Comparison of ENCODE assay signal across 18 cellular contexts in the genomic region with DNA sequence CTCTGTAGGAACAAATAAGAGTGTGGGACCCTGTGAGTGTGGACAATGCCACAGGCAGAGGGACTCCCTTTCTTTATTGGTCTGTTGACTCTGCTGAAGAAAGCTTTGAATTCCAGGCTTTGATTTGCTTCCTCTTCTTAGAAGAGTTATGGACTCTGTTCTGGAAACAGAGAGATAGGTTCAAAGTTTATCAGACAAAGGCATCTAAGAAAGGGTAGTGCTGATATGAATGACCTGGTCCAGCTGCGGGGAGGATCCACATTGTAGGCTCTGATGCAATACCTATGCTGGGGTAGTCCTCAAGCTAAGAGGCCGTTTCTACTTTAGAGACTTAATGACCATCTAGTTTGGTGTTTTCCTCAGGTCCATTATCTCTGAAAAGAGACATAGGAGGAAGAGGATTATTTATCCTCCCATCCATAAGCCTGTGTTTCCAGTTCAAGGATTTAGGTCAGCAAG. TPM values are rescaled to one million over a fixed set of nuclear protein-coding genes. Genes with fewer than 3 reads are reported as not detected.
A peak's percentile ranks its signal among the peaks of the same experiment; 100 is the strongest.
DNase-seq lines count a peak whose midpoint lies in the region; ATAC-seq and TF ChIP-seq lines count a peak whose summit lies in the region.
"Had no signal": no experiment of that assay in that cellular context is flagged by ENCODE, and none has a peak within 500 bp of the region (broad histone marks: within the 10 kb centered on the region; RNA-seq: fewer than 3 reads in every experiment).

No MANE protein-coding gene starts in this region.

- DNase-seq in Caco-2, result peak; percentile 81 to 84
- no peak for DNase-seq in Panc1 (ENCODE audit: low read depth, low spot score)
- no peak for DNase-seq in memory B cell (ENCODE audit: low spot score in 2 of 2)
- no peak for DNase-seq in glutamatergic neuron
- no peak for DNase-seq in CD8-positive, alpha-beta memory T cell
- DNase-seq: activated naive CD4-positive, alpha-beta T cell; cortex of kidney; foreskin keratinocyte; HCEC 1CT; NCI-H1417 treated with DMSO at 0.1 percent for 48 hours; NCI-H526 treated with DMSO at 0.1 percent for 48 hours; ovary; stimulated activated CD4-positive, alpha-beta T cell treated with anti-CD3 and anti-CD28 coated beads, Interleukin-4, amount 100 ng/mL, for 4 hours; T-helper 9 cell had no signal

- H3K27ac Mint-ChIP-seq in Caco-2 (ENCODE audit: unreplicated experiment) (peak overlapping the region; percentile 78), memory B cell (no peak overlapping the region), glutamatergic neuron (ENCODE audit: unreplicated experiment) (no peak overlapping the region)
- H3K27ac Mint-ChIP-seq in CD8-positive, alpha-beta memory T cell, result no peak overlapping the region

- CTCF ChIA-PET in Caco-2 (lab: Charles Lee), result interaction anchor here (0.8 to 2.8 kb wide), 4 partner anchors 13 to 272 kb away, joined by 4 to 20 read pairs (median 8); a partner anchor contains a TSS
- CTCF ChIA-PET in Panc1 (lab: Charles Lee), result interaction anchor here (0.6 kb wide), 1 partner anchor 22 kb away, joined by 3 read pairs; no protein-coding TSS in a partner anchor
- CTCF ChIA-PET in CD8-positive, alpha-beta memory T cell (lab: Charles Lee), result no interaction called here

- intact Hi-C loops in Caco-2 (cut with micrococcal nuclease; ENCODE audit: unreplicated experiment) (loop anchor here (1.0 kb wide), 3 partner anchors 9 to 31 kb away; a partner anchor contains a TSS), Panc1 (cut with micrococcal nuclease; ENCODE audit: unreplicated experiment) (no loop called here)

- no peaks in the 10 kb centered on the region for H3K9me3 Mint-ChIP-seq in Caco-2 (ENCODE audit: unreplicated experiment)
- H3K9me3 Mint-ChIP-seq in memory B cell, result no peaks in the 10 kb centered on the region
- peaks cover 2% of the 10 kb centered on the region for H3K9me3 Mint-ChIP-seq in glutamatergic neuron (ENCODE audit: unreplicated experiment)
- H3K9me3 Mint-ChIP-seq in CD8-positive, alpha-beta memory T cell, result no peaks in the 10 kb centered on the region

- H3K27me3 Mint-ChIP-seq in Caco-2 (ENCODE audit: insufficient read depth, unreplicated experiment) (no peaks in the 10 kb centered on the region), memory B cell (no peaks in the 10 kb centered on the region), glutamatergic neuron (ENCODE audit: unreplicated experiment) (peaks cover 7% of the 10 kb centered on the region)
- H3K27me3 Mint-ChIP-seq in CD8-positive, alpha-beta memory T cell, result peaks cover 0 to 2% of the 10 kb centered on the region in 2 donors

- peaks cover 59% of the 10 kb centered on the region for H3K4me1 Mint-ChIP-seq in Caco-2 (ENCODE audit: low read depth, unreplicated experiment)
- H3K4me1 Mint-ChIP-seq in memory B cell, result peaks cover 13% of the 10 kb centered on the region
- H3K4me1 Mint-ChIP-seq in glutamatergic neuron (ENCODE audit: low read depth, unreplicated experiment), result peaks cover 5% of the 10 kb centered on the region
- peaks cover 17 to 25% (median 19%) of the 10 kb centered on the region in 3 donors for H3K4me1 Mint-ChIP-seq in CD8-positive, alpha-beta memory T cell

- ATAC-seq in Panc1 (no peak), memory B cell (ENCODE audit: low read depth) (no peak)
- no peak for ATAC-seq in activated CD4-positive, CD25-positive, alpha-beta regulatory T cell treated with anti-CD3 and anti-CD28 coated beads, Interleukin-2, amount 50 U/mL, for 24 hours
- ATAC-seq: foreskin keratinocyte, left lobe of liver had no signal

- TF ChIP-seq CTCF in Caco-2 (IDR thresholded peaks at IDR 0.05; ENCODE audit: insufficient read depth in 1 of 2, low read depth in 1 of 2, low read length in 1 of 2, severe bottlenecking in 1 of 2, unreplicated experiment in 1 of 2) (no peak), Panc1 (IDR thresholded peaks at IDR 0.05) (no peak), glutamatergic neuron (IDR thresholded peaks at IDR 0.05; ENCODE audit: partially characterized antibody, unreplicated experiment) (no peak)

- H3K36me3 Mint-ChIP-seq in Caco-2 (ENCODE audit: insufficient read depth, unreplicated experiment) (peaks cover 36% of the 10 kb centered on the region), memory B cell (peaks cover 2% of the 10 kb centered on the region), glutamatergic neuron (ENCODE audit: unreplicated experiment) (no peaks in the 10 kb centered on the region)
- H3K36me3 Mint-ChIP-seq in CD8-positive, alpha-beta memory T cell, result peaks cover 2 to 5% (median 3%) of the 10 kb centered on the region in 3 donors

- H3K27ac ChIP-seq in Panc1 (ENCODE audit: low read length), result no peak overlapping the region
- H3K27ac ChIP-seq in CD8-positive, alpha-beta memory T cell (ENCODE audit: low read depth, low read length), result no peak overlapping the region
- H3K27ac ChIP-seq: foreskin keratinocyte, ovary, SK-N-MC, thoracic aorta had no signal

- H3K4me3 ChIP-seq in Caco-2 (ENCODE audit: low read depth, low read length), result no peak overlapping the region
- H3K4me3 ChIP-seq in Panc1 (ENCODE audit: low read depth in 2 of 2, low read length in 2 of 2), result no peak overlapping the region
- no peak overlapping the region for H3K4me3 ChIP-seq in CD8-positive, alpha-beta memory T cell (ENCODE audit: low read length)
- H3K4me3 ChIP-seq: ovary, SK-N-MC, thoracic aorta had no signal

- BruUV-seq in Caco-2 (replicated peaks; lab: Mats Ljungman, UMichigan), result TSS peak; percentile 22
- BruUV-seq in Panc1 (replicated peaks; lab: Mats Ljungman, UMichigan), result TSS peak; percentile 74

- H3K4me3 Mint-ChIP-seq in Caco-2 (ENCODE audit: unreplicated experiment), result peak overlapping the region; percentile 93
- peak overlapping the region; percentile 0 for H3K4me3 Mint-ChIP-seq in memory B cell
- H3K4me3 Mint-ChIP-seq in glutamatergic neuron (ENCODE audit: unreplicated experiment), result no peak overlapping the region
- peak overlapping the region in 2 of 7 donors; percentile 13 to 79 for H3K4me3 Mint-ChIP-seq in CD8-positive, alpha-beta memory T cell

- POLR2A ChIA-PET in Caco-2 (lab: Charles Lee), result interaction anchor here (1.0 to 1.6 kb wide), 7 partner anchors 12 to 192 kb away, joined by 3 to 8 read pairs (median 4); a partner anchor contains a TSS
- POLR2A ChIA-PET in Panc1 (lab: Charles Lee), result no interaction called here
- POLR2A ChIA-PET in CD8-positive, alpha-beta memory T cell (lab: Charles Lee), result no interaction called here

- in situ Hi-C loops in Panc1 (cut with HindIII; ENCODE audit: low pct_unique_long_range_greater_than_20kb, low sequenced_read_pairs), result no loop called here

- H3K27me3 ChIP-seq in Caco-2 (replicated peaks; ENCODE audit: control insufficient read depth, insufficient read depth, low read length) (no peaks in the 10 kb centered on the region), Panc1 (ENCODE audit: control insufficient read depth, insufficient read depth, low read length) (no peaks in the 10 kb centered on the region)
- H3K27me3 ChIP-seq in CD8-positive, alpha-beta memory T cell (ENCODE audit: insufficient read depth, low read length, poor library complexity, severe bottlenecking), result no peaks in the 10 kb centered on the region
- H3K27me3 ChIP-seq: foreskin keratinocyte, ovary had no signal

- no peaks in the 10 kb centered on the region for H3K9me3 ChIP-seq in Caco-2
- H3K9me3 ChIP-seq in Panc1 (ENCODE audit: control insufficient read depth, insufficient read depth, low read depth, low read length), result no peaks in the 10 kb centered on the region
- no peaks in the 10 kb centered on the region for H3K9me3 ChIP-seq in CD8-positive, alpha-beta memory T cell (ENCODE audit: low read length)
- H3K9me3 ChIP-seq: ovary, thoracic aorta had no signal

- H3K36me3 ChIP-seq in Caco-2 (ENCODE audit: control insufficient read depth, insufficient read depth, low read length) (peaks cover 1% of the 10 kb centered on the region; the same call in 1 of the 2 replicates), Panc1 (ENCODE audit: control insufficient read depth, insufficient read depth, low read length) (no peaks in the 10 kb centered on the region)
- no peaks in the 10 kb centered on the region for H3K36me3 ChIP-seq in CD8-positive, alpha-beta memory T cell (ENCODE audit: insufficient read depth, low read length)
- H3K36me3 ChIP-seq: ovary, thoracic aorta had no signal

- H3K4me1 ChIP-seq in Caco-2 (peaks cover 77% of the 10 kb centered on the region), Panc1 (ENCODE audit: control insufficient read depth, insufficient read depth, low read length) (peaks cover 5% of the 10 kb centered on the region; the same call in 1 of the 2 replicates)
- peaks cover 11% of the 10 kb centered on the region for H3K4me1 ChIP-seq in CD8-positive, alpha-beta memory T cell (ENCODE audit: insufficient read depth, low read length)
- H3K4me1 ChIP-seq: foreskin keratinocyte had no signal

RNA-seq across cellular contexts. Expression of a gene that starts 10.7 kb away (rescaled TPM):
- total RNA-seq in Caco-2 (2022), result 15.6 and 15.7 TPM in 2 replicates
- total RNA-seq in Panc1 (2021; ENCODE audit: unreplicated experiment), result 6.9 TPM
- polyA plus RNA-seq in Panc1 (2012; ENCODE audit: insufficient read length), result 3.0 TPM
- total RNA-seq in glutamatergic neuron (ENCODE audit: unreplicated experiment), result 24.1 TPM
- total RNA-seq in CD8-positive, alpha-beta memory T cell, result 10 to 100 TPM; 11.0 to 11.6 TPM
- polyA plus RNA-seq in CD8-positive, alpha-beta memory T cell, result 0.86 TPM

RNA-seq across cellular contexts. Expression of a gene that starts 13.1 kb away (rescaled TPM):
- 37.9 and 40.8 TPM in 2 replicates for total RNA-seq in Caco-2 (2022)
- total RNA-seq in Panc1 (2021; ENCODE audit: unreplicated experiment), result 20.7 TPM
- polyA plus RNA-seq in Panc1 (2012; ENCODE audit: insufficient read length), result 25.3 TPM
- total RNA-seq in glutamatergic neuron (ENCODE audit: unreplicated experiment), result 23.9 TPM
- 1 to 10 TPM; 2.3 to 2.5 TPM for total RNA-seq in CD8-positive, alpha-beta memory T cell
- polyA plus RNA-seq in CD8-positive, alpha-beta memory T cell, result 0.90 TPM

RNA-seq across cellular contexts. Expression of a gene that starts 31.6 kb away (rescaled TPM):
- total RNA-seq in Caco-2 (2022) (50.2 and 60.4 TPM in 2 replicates), Panc1 (2021; ENCODE audit: unreplicated experiment) (46.4 TPM), glutamatergic neuron (ENCODE audit: unreplicated experiment) (29.8 TPM)
- polyA plus RNA-seq in Panc1 (2012; ENCODE audit: insufficient read length), result 199 TPM
- 10 to 100 TPM; 48.8 to 59.9 TPM for total RNA-seq in CD8-positive, alpha-beta memory T cell
- 1,127 TPM for polyA plus RNA-seq in CD8-positive, alpha-beta memory T cell

RNA-seq across cellular contexts. Expression of a gene that starts 36.3 kb away (rescaled TPM):
- total RNA-seq in Caco-2 (2022) (98.4 and 107 TPM in 2 replicates), Panc1 (2021; ENCODE audit: unreplicated experiment) (102 TPM), glutamatergic neuron (ENCODE audit: unreplicated experiment) (170 TPM)
- polyA plus RNA-seq in Panc1 (2012; ENCODE audit: insufficient read length), result 92.2 TPM
- total RNA-seq in CD8-positive, alpha-beta memory T cell, result 10 to 100 TPM; 36.6 to 38.3 TPM
- polyA plus RNA-seq in CD8-positive, alpha-beta memory T cell, result 68.5 TPM

RNA-seq across cellular contexts. Expression of a gene that starts 43.5 kb away (rescaled TPM):
- total RNA-seq in Caco-2 (2022) (103 and 110 TPM in 2 replicates), Panc1 (2021; ENCODE audit: unreplicated experiment) (72.9 TPM), glutamatergic neuron (ENCODE audit: unreplicated experiment) (20.5 TPM)
- polyA plus RNA-seq in Panc1 (2012; ENCODE audit: insufficient read length), result 50.6 TPM
- 100 to 1,000 TPM; 117 to 125 TPM for total RNA-seq in CD8-positive, alpha-beta memory T cell
- 8.2 TPM for polyA plus RNA-seq in CD8-positive, alpha-beta memory T cell

Comparison
In these comparisons a context has a peak if more than half of its experiments do, and no peak if none do; other contexts are left out.
1. DNase-seq: peak in Caco-2 (2 of 2); none in Panc1 (single experiment), memory B cell (0 of 2), glutamatergic neuron (single experiment) and CD8-positive, alpha-beta memory T cell (0 of 5).